Comparison of ENCODE assay signal across 9 cellular contexts in the genomic region with DNA sequence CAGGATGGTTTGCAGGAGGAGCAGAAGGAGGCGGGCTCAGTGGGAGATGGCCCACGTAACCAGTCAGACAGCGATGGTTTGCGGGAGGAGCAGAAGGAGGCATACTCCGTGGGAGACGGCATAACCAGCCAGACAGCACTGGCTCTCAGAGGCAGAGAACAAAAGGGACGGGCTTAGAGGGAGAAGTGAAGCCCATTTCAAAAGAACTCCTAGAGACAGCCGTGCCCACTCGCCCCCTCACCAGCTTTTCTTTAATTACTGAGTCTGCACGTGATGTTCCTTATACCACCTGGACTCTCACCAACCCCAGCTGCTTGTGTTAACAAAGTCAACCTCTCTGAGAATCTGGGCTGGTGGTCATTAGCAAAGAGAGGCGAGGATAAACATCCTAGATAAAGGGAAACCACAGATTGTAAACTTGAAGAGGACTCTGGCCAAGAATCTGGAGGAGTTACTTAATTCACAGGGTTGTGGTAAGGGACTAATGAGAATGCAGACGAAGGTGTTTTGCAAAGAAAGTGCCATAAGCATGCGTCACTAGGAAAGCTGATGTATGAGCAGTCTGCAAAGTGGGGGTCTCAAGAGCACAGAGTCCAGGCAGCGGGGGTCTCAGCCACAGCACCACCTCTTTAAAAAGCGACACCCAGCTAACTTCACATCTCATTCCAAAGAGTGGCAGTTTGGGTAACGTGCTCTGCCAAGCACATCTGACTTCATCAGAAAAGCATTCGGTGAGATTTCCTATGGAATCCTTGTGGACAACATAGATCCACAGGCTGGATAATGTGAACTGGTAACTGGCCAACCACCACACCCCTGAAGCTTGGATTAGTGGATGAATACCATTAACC. TPM values are rescaled to one million over a fixed set of nuclear protein-coding genes. Genes with fewer than 3 reads are reported as not detected.
DNase-seq lines count a peak whose midpoint lies in the region; ATAC-seq, FAIRE-seq and TF ChIP-seq lines count a peak whose summit lies in the region.
"Had no signal": no experiment of that assay in that cellular context is flagged by ENCODE, and none has a peak within 500 bp of the region (broad histone marks: within the 10 kb centered on the region; RNA-seq: fewer than 3 reads in every experiment).

No MANE protein-coding gene starts in this region.

- 51% methylated on average over 17 of the region's 17 CpGs for WGBS in A549 (ENCODE audit: missing lambda C conversion rate)

- H3K36me3 ChIP-seq in lower lobe of right lung, result no peaks in the 10 kb centered on the region
- H3K36me3 ChIP-seq: neutrophil had no signal

- H3K4me1 ChIP-seq in A549 (peaks cover 53% of the 10 kb centered on the region), lower lobe of right lung (peaks cover 58% of the 10 kb centered on the region)

- TF ChIP-seq CTCF in A549 (IDR thresholded peaks at IDR 0.05) (no peak), astrocyte of the spinal cord (IDR thresholded peaks at IDR 0.05; ENCODE audit: low read depth, low read length) (no peak), lower lobe of right lung (IDR thresholded peaks at IDR 0.05) (no peak)

- TF ChIP-seq POLR2A in A549 (IDR thresholded peaks at IDR 0.05; ENCODE audit: low read length), result no peak

- intact Hi-C loops in lower lobe of right lung (cut with DNase I), result no loop called here

- ATAC-seq in A549 (peak; percentile 78 to 80), lower lobe of right lung (peak; percentile 52 to 73), HG03342 (IDR thresholded peaks at IDR 0.05; ENCODE audit: unreplicated experiment) (no peak)

- CTCF ChIA-PET in A549 (lab: Yijun Ruan, JAX), result interaction anchor here (0.6 to 7.6 kb wide), 15 partner anchors 10 to 132 kb away, joined by 3 to 52 read pairs (median 5); a partner anchor contains a TSS

- peak overlapping the region; percentile 51 to 69 for H3K27ac ChIP-seq in A549
- peak overlapping the region; percentile 22 for H3K27ac ChIP-seq in lower lobe of right lung
- H3K27ac ChIP-seq: neutrophil had no signal

- POLR2A ChIA-PET in A549 (lab: Yijun Ruan, JAX), result interaction anchor here (1.1 to 1.7 kb wide), 3 partner anchors 24 to 146 kb away, joined by 3 to 5 read pairs (median 3); a partner anchor contains a TSS

- peak in 1 of 2 experiments; percentile 81; a peak in 2 of 5 replicates for TF ChIP-seq EP300 in A549 (IDR thresholded peaks at IDR 0.05)

- H3K27me3 ChIP-seq in lower lobe of right lung (ENCODE audit: low read depth), result no peaks in the 10 kb centered on the region

- peak; percentile 69 to 72 for DNase-seq in A549 (ENCODE audit: low read depth in 1 of 2, low spot score in 1 of 2)
- DNase-seq in HT1080 (ENCODE audit: low read depth), result peak; percentile 84
- peak; percentile 96 for DNase-seq in astrocyte of the spinal cord (ENCODE audit: low read depth, low spot score)
- DNase-seq in lower lobe of right lung, result no peak
- DNase-seq in stimulated activated naive CD4-positive, alpha-beta T cell (lab: John Stamatoyannopoulos, UW), result no peak
- no peak for DNase-seq in nucleus accumbens (lab: John Stamatoyannopoulos, UW)
- DNase-seq in putamen (ENCODE audit: low spot score), result no peak

- FAIRE-seq in A549 (lab: Jason Lieb, UNC), result peak; percentile 81

- H3K4me3 ChIP-seq in A549 (no peak overlapping the region), astrocyte of the spinal cord (ENCODE audit: low read depth, low read length) (no peak overlapping the region), lower lobe of right lung (no peak overlapping the region)

- peak overlapping the region; percentile 64 for H3K4me2 ChIP-seq in A549

- no peaks in the 10 kb centered on the region for H3K9me3 ChIP-seq in A549
- H3K9me3 ChIP-seq in lower lobe of right lung, result no peaks in the 10 kb centered on the region
- H3K9me3 ChIP-seq: neutrophil had no signal

- TF ChIP-seq RAD21 in A549 (conservative IDR thresholded peaks at IDR 0.05 in 1 of 2, IDR thresholded peaks at IDR 0.05 in 1 of 2), result no peak; a peak in 1 of 5 replicates

- in situ Hi-C loops in astrocyte of the spinal cord (cut with HindIII; ENCODE audit: low sequenced_read_pairs), result no loop called here

TF ChIP-seq in A549, 52 proteins besides CTCF, POLR2A, EP300 and RAD21:
- TF ChIP-seq GATA3 (IDR thresholded peaks at IDR 0.05; ENCODE audit: borderline replicate concordance) (peak; percentile 74; the same call in 1 of the 2 replicates), NPAS2 (CRISPR knock-in tag; IDR thresholded peaks at IDR 0.05; ENCODE audit: borderline replicate concordance) (no peak), HOXA7 (CRISPR knock-in tag; IDR thresholded peaks at IDR 0.05) (no peak), BHLHE40 (IDR thresholded peaks at IDR 0.05; ENCODE audit: low read depth, low read length) (no peak), JUNB (IDR thresholded peaks at IDR 0.05) (peak; percentile 62), JUN (IDR thresholded peaks at IDR 0.05) (peak; percentile 47 to 59; a peak in 1 of 5 replicates), FOSL2 (IDR thresholded peaks at IDR 0.05) (no peak), FOSL2 (CRISPR knock-in tag; IDR thresholded peaks at IDR 0.05) (peak; percentile 62; the same call in 1 of the 2 replicates), CEBPB (IDR thresholded peaks at IDR 0.05) (peak in 1 of 2 experiments; percentile 71; a peak in 2 of 4 replicates)
- TF ChIP-seq, protein P1, sequence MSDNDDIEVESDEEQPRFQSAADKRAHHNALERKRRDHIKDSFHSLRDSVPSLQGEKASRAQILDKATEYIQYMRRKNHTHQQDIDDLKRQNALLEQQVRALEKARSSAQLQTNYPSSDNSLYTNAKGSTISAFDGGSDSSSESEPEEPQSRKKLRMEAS (IDR thresholded peaks at IDR 0.05), result peak; percentile 68
- TF ChIP-seq, protein P2, sequence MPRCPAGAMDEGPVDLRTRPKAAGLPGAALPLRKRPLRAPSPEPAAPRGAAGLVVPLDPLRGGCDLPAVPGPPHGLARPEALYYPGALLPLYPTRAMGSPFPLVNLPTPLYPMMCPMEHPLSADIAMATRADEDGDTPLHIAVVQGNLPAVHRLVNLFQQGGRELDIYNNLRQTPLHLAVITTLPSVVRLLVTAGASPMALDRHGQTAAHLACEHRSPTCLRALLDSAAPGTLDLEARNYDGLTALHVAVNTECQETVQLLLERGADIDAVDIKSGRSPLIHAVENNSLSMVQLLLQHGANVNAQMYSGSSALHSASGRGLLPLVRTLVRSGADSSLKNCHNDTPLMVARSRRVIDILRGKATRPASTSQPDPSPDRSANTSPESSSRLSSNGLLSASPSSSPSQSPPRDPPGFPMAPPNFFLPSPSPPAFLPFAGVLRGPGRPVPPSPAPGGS (IDR thresholded peaks at IDR 0.05), result 0 out of 3 replicates have a peak, but pooled peaks have one; percentile 17

RNA-seq across cellular contexts. Expression of a gene that starts 51.7 kb away (rescaled TPM):
- polyA plus RNA-seq in A549 (2011; rRNA removed), result 22.2 and 24.6 TPM in 2 replicates
- 37.0 and 51.9 TPM in 2 replicates for polyA plus RNA-seq in A549 (2012; cell fraction: cytosol; rRNA removed)
- polyA plus RNA-seq in A549 (2012; cell fraction: nucleus; rRNA removed), result 48.5 and 62.7 TPM in 2 replicates
- 31.1 to 37.2 TPM (median 32.3 TPM) in 3 replicates for polyA plus RNA-seq in A549 (2017; fragmentation: RNase III; extraction: RNeasy Plus Mini Kit Qiagen cat#74134 plus additional on column Dnase treatment)
- polyA minus RNA-seq in A549 (2011; rRNA and poly(A)+ RNA removed), result 51.8 and 54.6 TPM in 2 replicates
- total RNA-seq in HT1080 (2014; rRNA removed; shearing (Covaris generic)), result 2.6 and 3.5 TPM in 2 replicates
- 2.5 and 3.5 TPM in 2 replicates for polyA plus RNA-seq in HT1080 (2015; cell fraction: cytosol; rRNA removed)
- 1.9 and 3.9 TPM in 2 replicates for polyA plus RNA-seq in HT1080 (2015; cell fraction: nucleus; rRNA removed)
- total RNA-seq in lower lobe of right lung, result 42.6 TPM

Comparison
In these comparisons a context has a peak if more than half of its experiments do, and no peak if none do; other contexts are left out.
1. DNase-seq: peak in A549 (2 of 2), HT1080 (single experiment) and astrocyte of the spinal cord (single experiment); none in lower lobe of right lung (single experiment), stimulated activated naive CD4-positive, alpha-beta T cell (0 of 6), nucleus accumbens (0 of 56) and putamen (single experiment).